1 cellular context compared by ENCODE assay signal in genomic region chr12:12791756-12792346, GRCh38.
TF ChIP-seq lines count a peak whose summit lies in the region.

No MANE protein-coding gene starts in this region.

TF ChIP-seq in GM23338, 12 proteins besides CTCF, POLR2A, EP300 and RAD21 (continued from another document):
- no peak for TF ChIP-seq STAT1 (IDR thresholded peaks at IDR 0.05; ENCODE audit: unreplicated experiment)
- TF ChIP-seq JUNB (IDR thresholded peaks at IDR 0.05; ENCODE audit: unreplicated experiment), result no peak
- TF ChIP-seq EZH2 (IDR thresholded peaks at IDR 0.05; ENCODE audit: low read depth, unreplicated experiment), result no peak
- no peak for TF ChIP-seq NANOG (IDR thresholded peaks at IDR 0.05; ENCODE audit: borderline replicate concordance)
- no peak for TF ChIP-seq POLR2AphosphoS5 (IDR thresholded peaks at IDR 0.05; ENCODE audit: low read depth)
- no peak for TF ChIP-seq REST (IDR thresholded peaks at IDR 0.05; ENCODE audit: unreplicated experiment)
